23 cellular contexts compared by ENCODE assay signal in the genomic region with DNA sequence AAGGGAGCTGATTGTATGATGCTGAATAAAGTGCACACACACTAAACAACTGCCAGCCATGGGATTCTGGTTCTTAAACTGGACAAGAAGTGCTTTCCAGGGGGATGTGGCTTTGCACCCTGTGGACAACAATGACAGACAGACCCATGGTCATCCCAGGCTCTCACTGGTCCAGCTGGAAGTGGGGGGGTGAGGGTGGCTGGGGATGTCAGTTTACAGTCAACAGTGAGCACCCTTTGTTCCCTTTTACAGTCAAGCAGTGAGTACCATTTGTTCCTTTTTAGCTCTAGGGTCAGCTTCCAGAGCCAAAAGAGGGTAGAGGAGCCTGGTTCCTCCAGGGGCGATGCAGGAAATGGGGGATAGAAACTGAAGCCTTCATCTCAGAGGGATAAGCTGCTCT.
DNase-seq lines count a peak whose midpoint lies in the region; ATAC-seq and TF ChIP-seq lines count a peak whose summit lies in the region.
"Had no signal": no experiment of that assay in that cellular context is flagged by ENCODE, and none has a peak within 500 bp of the region (broad histone marks: within the 10 kb centered on the region; RNA-seq: fewer than 3 reads in every experiment).

No MANE protein-coding gene starts in this region.

- no peak for ATAC-seq in HG02840 (IDR thresholded peaks at IDR 0.05; ENCODE audit: low FRiP score, unreplicated experiment)
- ATAC-seq: naive thymus-derived CD8-positive, alpha-beta T cell; Panc1 had no signal

- H3K36me3 Mint-ChIP-seq in Calu3 (ENCODE audit: insufficient read depth, unreplicated experiment): peaks cover 16% of the 10 kb centered on the region
- H3K36me3 Mint-ChIP-seq in activated T-helper 1 cell treated with anti-CD3 and anti-CD28 coated beads, Interleukin-12 subunit alpha, Interleukin-12 subunit beta, Interleukin-2, Interleukin-4 antibody, amounts not matched to agents 30 ng/mL and 10 ng/mL and 1 ng/mL, durations not matched to agents 14 hours and 24 hours and 36 hours (ENCODE audit: low read depth): no peaks in the 10 kb centered on the region
- H3K36me3 Mint-ChIP-seq: activated CD4-positive, alpha-beta memory T cell treated with anti-CD3 and anti-CD28 coated beads for 36 hours; naive thymus-derived CD8-positive, alpha-beta T cell had no signal

- peaks cover 71% of the 10 kb centered on the region for H3K4me1 Mint-ChIP-seq in Calu3 (ENCODE audit: low read depth, unreplicated experiment)
- no peaks in the 10 kb centered on the region for H3K4me1 Mint-ChIP-seq in activated T-helper 1 cell treated with anti-CD3 and anti-CD28 coated beads, Interleukin-12 subunit alpha, Interleukin-12 subunit beta, Interleukin-2, Interleukin-4 antibody, amounts not matched to agents 30 ng/mL and 10 ng/mL and 1 ng/mL, durations not matched to agents 14 hours and 24 hours and 36 hours (ENCODE audit: low read depth)
- H3K4me1 Mint-ChIP-seq: naive thymus-derived CD8-positive, alpha-beta T cell had no signal

- TF ChIP-seq CTCF in Calu3 (IDR thresholded peaks at IDR 0.05; ENCODE audit: unreplicated experiment): no peak

- no peaks in the 10 kb centered on the region for H3K27me3 Mint-ChIP-seq in Calu3 (ENCODE audit: unreplicated experiment)
- peaks cover 21% of the 10 kb centered on the region for H3K27me3 Mint-ChIP-seq in activated T-helper 1 cell treated with anti-CD3 and anti-CD28 coated beads, Interleukin-12 subunit alpha, Interleukin-12 subunit beta, Interleukin-2, Interleukin-4 antibody, amounts not matched to agents 30 ng/mL and 10 ng/mL and 1 ng/mL, durations not matched to agents 14 hours and 24 hours and 36 hours (ENCODE audit: insufficient read depth)

- BruUV-seq in Calu3 (replicated peaks; lab: Mats Ljungman, UMichigan): no TSS peak

- peak overlapping the region; percentile 95 for H3K27ac Mint-ChIP-seq in Calu3 (ENCODE audit: unreplicated experiment)
- no peak overlapping the region for H3K27ac Mint-ChIP-seq in activated T-helper 1 cell treated with anti-CD3 and anti-CD28 coated beads, Interleukin-12 subunit alpha, Interleukin-12 subunit beta, Interleukin-2, Interleukin-4 antibody, amounts not matched to agents 30 ng/mL and 10 ng/mL and 1 ng/mL, durations not matched to agents 14 hours and 24 hours and 36 hours
- H3K27ac Mint-ChIP-seq: activated CD4-positive, alpha-beta memory T cell treated with anti-CD3 and anti-CD28 coated beads for 36 hours; activated naive CD4-positive, alpha-beta T cell treated with anti-CD3 and anti-CD28 coated beads for 36 hours; naive thymus-derived CD8-positive, alpha-beta T cell; T-helper 2 cell treated with Interferon-gamma antibody and Interleukin-4, amounts not matched to agents 5 μg/mL and 100 μg/mL, for 36 hours had no signal

- DNase-seq in Calu3 (no peak), anterior cingulate cortex (lab: John Stamatoyannopoulos, UW) (peak in 34 of 58 donors; percentile 11 to 83 (median 50)), hypothalamus (lab: John Stamatoyannopoulos, UW) (peak in 29 of 51 donors; percentile 5 to 83 (median 49)), posterior cingulate gyrus (peak in 7 of 10 donors; percentile 38 to 95 (median 55)), glomerular visceral epithelial cell (ENCODE audit: extremely low spot score) (no peak)
- DNase-seq in activated T-helper 1 cell treated with anti-CD3 and anti-CD28 coated beads, Interleukin-12 subunit alpha, Interleukin-12 subunit beta, Interleukin-2, Interleukin-4 antibody, amounts not matched to agents 30 ng/mL and 10 ng/mL and 1 ng/mL, durations not matched to agents 14 hours and 24 hours and 36 hours (ENCODE audit: low spot score): no peak
- DNase-seq: ACHN; activated CD4-positive, alpha-beta memory T cell treated with anti-CD3 and anti-CD28 coated beads for 36 hours; activated CD4-positive, alpha-beta T cell treated with anti-CD3 and anti-CD28 coated beads for 1 hour; activated CD8-positive, alpha-beta memory T cell treated with anti-CD3 and anti-CD28 coated beads, Interleukin-2, amount 50 U/mL, for 48 hours; activated naive CD4-positive, alpha-beta T cell treated with anti-CD3 and anti-CD28 coated beads for 36 hours; BE2C; effector CD4-positive, alpha-beta T cell; Karpas-422; naive thymus-derived CD8-positive, alpha-beta T cell; NCI-H226; NCI-H69; ovary; SIG-M5; stimulated activated naive CD4-positive, alpha-beta T cell had no signal

- H3K4me3 Mint-ChIP-seq in Calu3 (ENCODE audit: low read depth, unreplicated experiment): peak overlapping the region; percentile 44
- no peak overlapping the region for H3K4me3 Mint-ChIP-seq in activated T-helper 1 cell treated with anti-CD3 and anti-CD28 coated beads, Interleukin-12 subunit alpha, Interleukin-12 subunit beta, Interleukin-2, Interleukin-4 antibody, amounts not matched to agents 30 ng/mL and 10 ng/mL and 1 ng/mL, durations not matched to agents 14 hours and 24 hours and 36 hours
- H3K4me3 Mint-ChIP-seq: activated CD4-positive, alpha-beta memory T cell treated with anti-CD3 and anti-CD28 coated beads for 36 hours; activated naive CD4-positive, alpha-beta T cell treated with anti-CD3 and anti-CD28 coated beads for 36 hours; naive thymus-derived CD8-positive, alpha-beta T cell; T-helper 2 cell treated with Interferon-gamma antibody and Interleukin-4, amounts not matched to agents 5 μg/mL and 100 μg/mL, for 36 hours had no signal

- H3K9me3 Mint-ChIP-seq in Calu3 (ENCODE audit: low read depth, unreplicated experiment): peaks cover 5% of the 10 kb centered on the region
- H3K9me3 Mint-ChIP-seq in activated T-helper 1 cell treated with anti-CD3 and anti-CD28 coated beads, Interleukin-12 subunit alpha, Interleukin-12 subunit beta, Interleukin-2, Interleukin-4 antibody, amounts not matched to agents 30 ng/mL and 10 ng/mL and 1 ng/mL, durations not matched to agents 14 hours and 24 hours and 36 hours: no peaks in the 10 kb centered on the region
- H3K9me3 Mint-ChIP-seq: activated CD4-positive, alpha-beta memory T cell treated with anti-CD3 and anti-CD28 coated beads for 36 hours; activated naive CD4-positive, alpha-beta T cell treated with anti-CD3 and anti-CD28 coated beads for 36 hours; naive thymus-derived CD8-positive, alpha-beta T cell; T-helper 2 cell treated with Interferon-gamma antibody and Interleukin-4, amounts not matched to agents 5 μg/mL and 100 μg/mL, for 36 hours had no signal

- CTCF ChIA-PET in Calu3 (lab: Charles Lee): interaction anchor here (1.0 to 1.5 kb wide), 5 partner anchors 7 to 249 kb away, joined by 3 to 9 read pairs (median 3); no protein-coding TSS in a partner anchor

- intact Hi-C loops in Calu3 (cut with micrococcal nuclease; ENCODE audit: unreplicated experiment): loop anchor here (2.0 kb wide), 1 partner anchor 37 kb away; no protein-coding TSS in a partner anchor
- intact Hi-C loops in posterior cingulate gyrus (cut with DNase I): no loop called here
- intact Hi-C loops in activated T-helper 1 cell treated with anti-CD3 and anti-CD28 coated beads, Interleukin-12 subunit alpha, Interleukin-12 subunit beta, Interleukin-2, Interleukin-4 antibody, amounts not matched to agents 30 ng/mL and 10 ng/mL and 1 ng/mL, durations not matched to agents 14 hours and 24 hours and 36 hours (cut with micrococcal nuclease): no loop called here

Comparison
In these comparisons a context has a peak if more than half of its experiments do, and no peak if none do; other contexts are left out.
1. DNase-seq: peak in anterior cingulate cortex (34 of 58), hypothalamus (29 of 51) and posterior cingulate gyrus (7 of 10); none in Calu3 (single experiment), glomerular visceral epithelial cell (single experiment) and activated T-helper 1 cell treated with anti-CD3 and anti-CD28 coated beads, Interleukin-12 subunit alpha, Interleukin-12 subunit beta, Interleukin-2, Interleukin-4 antibody, amounts not matched to agents 30 ng/mL and 10 ng/mL and 1 ng/mL, durations not matched to agents 14 hours and 24 hours and 36 hours (single experiment).